9 cellular contexts compared by ENCODE assay signal in genomic region chr14:90060312-90060964, GRCh38. TPM values are rescaled to one million over a fixed set of nuclear protein-coding genes. Genes with fewer than 3 reads are reported as not detected.
DNase-seq lines count a peak whose midpoint lies in the region; ATAC-seq and TF ChIP-seq lines count a peak whose summit lies in the region.
"Had no signal": no experiment of that assay in that cellular context is flagged by ENCODE, and none has a peak within 500 bp of the region (broad histone marks: within the 10 kb centered on the region; RNA-seq: fewer than 3 reads in every experiment).

No MANE protein-coding gene starts in this region.

- no peak overlapping the region for H3K27ac Mint-ChIP-seq in activated naive CD8-positive, alpha-beta T cell treated with anti-CD3 and anti-CD28 coated beads, Interleukin-2, amount 50 U/mL, for 24 hours
- H3K27ac Mint-ChIP-seq in progenitor cell of endocrine pancreas = no peak overlapping the region

- no peaks in the 10 kb centered on the region for H3K4me1 ChIP-seq in OCI-LY3 (ENCODE audit: low read length)

- H3K4me2 ChIP-seq in OCI-LY3 (ENCODE audit: low read length) = peak overlapping the region; percentile 64

- peaks cover 70% of the 10 kb centered on the region for H3K27me3 Mint-ChIP-seq in activated naive CD8-positive, alpha-beta T cell treated with anti-CD3 and anti-CD28 coated beads, Interleukin-2, amount 50 U/mL, for 24 hours
- H3K27me3 Mint-ChIP-seq in progenitor cell of endocrine pancreas = peaks cover 66% of the 10 kb centered on the region

- CTCF ChIA-PET in BJ (lab: Yijun Ruan, JAX) = interaction anchor here (0.6 to 1.2 kb wide), 5 partner anchors 12 to 1386 kb away, joined by 3 to 6 read pairs (median 3); no protein-coding TSS in a partner anchor

- H3K4me3 Mint-ChIP-seq in activated naive CD8-positive, alpha-beta T cell treated with anti-CD3 and anti-CD28 coated beads, Interleukin-2, amount 50 U/mL, for 24 hours = peak overlapping the region; percentile 59
- peak overlapping the region; percentile 60 for H3K4me3 Mint-ChIP-seq in progenitor cell of endocrine pancreas (ENCODE audit: low read depth)

- H3K36me3 ChIP-seq in BJ (ENCODE audit: control insufficient read depth, insufficient read depth, low read length) (no peaks in the 10 kb centered on the region), OCI-LY3 (replicated peaks; ENCODE audit: low read depth, low read length) (no peaks in the 10 kb centered on the region)

- 0 out of 2 replicates have a peak overlapping the region, but pooled peaks have one; percentile 30 for H2AFZ ChIP-seq in OCI-LY3 (ENCODE audit: low read depth, low read length)

- H3K27ac ChIP-seq in OCI-LY3 (ENCODE audit: low read length) = no peak overlapping the region

- peaks cover 33% of the 10 kb centered on the region for H3K27me3 ChIP-seq in BJ (ENCODE audit: control insufficient read depth, insufficient read depth, low read length)
- H3K27me3 ChIP-seq in OCI-LY3 (ENCODE audit: low read depth, low read length) = 0 out of 2 replicates have a peak, but pooled peaks cover 4% of the 10 kb centered on the region

- peak overlapping the region; percentile 34 for H3K4me3 ChIP-seq in BJ (ENCODE audit: low read depth, low read length)
- peak overlapping the region; percentile 74 for H3K4me3 ChIP-seq in OCI-LY3 (ENCODE audit: low read length)

- no peaks in the 10 kb centered on the region for H3K9me3 ChIP-seq in OCI-LY3 (ENCODE audit: insufficient read depth, low read length)

- TF ChIP-seq CTCF in BJ (IDR thresholded peaks at IDR 0.05; ENCODE audit: insufficient read depth, low read depth, low read length) (peak; percentile 56), OCI-LY3 (IDR thresholded peaks at IDR 0.05; ENCODE audit: low read depth, low read length) (peak; percentile 33), progenitor cell of endocrine pancreas (IDR thresholded peaks at IDR 0.05; ENCODE audit: unreplicated experiment) (peak; percentile 64)

- no peaks in the 10 kb centered on the region for H3K36me3 Mint-ChIP-seq in activated naive CD8-positive, alpha-beta T cell treated with anti-CD3 and anti-CD28 coated beads, Interleukin-2, amount 50 U/mL, for 24 hours (ENCODE audit: low read depth)
- no peaks in the 10 kb centered on the region for H3K36me3 Mint-ChIP-seq in progenitor cell of endocrine pancreas (ENCODE audit: insufficient read depth)

- DNase-seq in BJ (ENCODE audit: low read depth) (no peak), left ventricle myocardium superior (peak; percentile 76), progenitor cell of endocrine pancreas (ENCODE audit: low spot score, unreplicated experiment) (peak; percentile 52), NCI-H187 (lab: John Stamatoyannopoulos, UW) (no peak)
- DNase-seq in activated naive CD8-positive, alpha-beta T cell treated with anti-CD3 and anti-CD28 coated beads, Interleukin-2, amount 50 U/mL, for 24 hours = peak; percentile 64

- ATAC-seq in GM19043 (IDR thresholded peaks at IDR 0.05; ENCODE audit: low read depth, unreplicated experiment) (peak; percentile 64), HG03432 (IDR thresholded peaks at IDR 0.05; ENCODE audit: unreplicated experiment) (peak; percentile 76), left ventricle myocardium superior (peak; percentile 93)
- peak; percentile 73 for ATAC-seq in activated naive CD8-positive, alpha-beta T cell treated with anti-CD3 and anti-CD28 coated beads, Interleukin-2, amount 50 U/mL, for 24 hours

- peaks cover 21% of the 10 kb centered on the region for H3K4me1 Mint-ChIP-seq in activated naive CD8-positive, alpha-beta T cell treated with anti-CD3 and anti-CD28 coated beads, Interleukin-2, amount 50 U/mL, for 24 hours
- H3K4me1 Mint-ChIP-seq in progenitor cell of endocrine pancreas (ENCODE audit: low read depth) = peaks cover 7% of the 10 kb centered on the region

- intact Hi-C loops in left ventricle myocardium superior (cut with micrococcal nuclease) = no loop called here

- no peak overlapping the region for H3K9ac ChIP-seq in OCI-LY3 (ENCODE audit: low read length)

- no peaks in the 10 kb centered on the region for H4K20me1 ChIP-seq in OCI-LY3 (ENCODE audit: insufficient read depth, low read length)

- POLR2A ChIA-PET in BJ (lab: Charles Lee) = no interaction called here

- no peaks in the 10 kb centered on the region for H3K79me2 ChIP-seq in OCI-LY3 (ENCODE audit: low read length)

- no peaks in the 10 kb centered on the region for H3K9me3 Mint-ChIP-seq in activated naive CD8-positive, alpha-beta T cell treated with anti-CD3 and anti-CD28 coated beads, Interleukin-2, amount 50 U/mL, for 24 hours
- no peaks in the 10 kb centered on the region for H3K9me3 Mint-ChIP-seq in progenitor cell of endocrine pancreas (ENCODE audit: low read depth)

RNA-seq across cellular contexts. Expression of gene KCNK13, which starts 1.4 kb away (rescaled TPM):
- polyA plus RNA-seq in BJ (2011; rRNA removed) = not detected in 2 replicates
- polyA minus RNA-seq in BJ (2011; rRNA and poly(A)+ RNA removed) = not detected in 2 replicates
- total RNA-seq in left ventricle myocardium superior (4.5 TPM), progenitor cell of endocrine pancreas (not detected in 2 replicates)
- total RNA-seq: LHCN-M2 had no signal

Comparison
In these comparisons a context has a peak if more than half of its experiments do, and no peak if none do; other contexts are left out.
1. DNase-seq: peak in activated naive CD8-positive, alpha-beta T cell treated with anti-CD3 and anti-CD28 coated beads, Interleukin-2, amount 50 U/mL, for 24 hours (single experiment), left ventricle myocardium superior (single experiment) and progenitor cell of endocrine pancreas (single experiment); none in BJ (single experiment) and NCI-H187 (0 of 2).
2. Peak in every context shown above with its lines, with median percentiles within 50 percentile points of each other: CTCF ChIP-seq and ATAC-seq.